Comparison of ENCODE assay signal across 8 cellular contexts in the genomic region with DNA sequence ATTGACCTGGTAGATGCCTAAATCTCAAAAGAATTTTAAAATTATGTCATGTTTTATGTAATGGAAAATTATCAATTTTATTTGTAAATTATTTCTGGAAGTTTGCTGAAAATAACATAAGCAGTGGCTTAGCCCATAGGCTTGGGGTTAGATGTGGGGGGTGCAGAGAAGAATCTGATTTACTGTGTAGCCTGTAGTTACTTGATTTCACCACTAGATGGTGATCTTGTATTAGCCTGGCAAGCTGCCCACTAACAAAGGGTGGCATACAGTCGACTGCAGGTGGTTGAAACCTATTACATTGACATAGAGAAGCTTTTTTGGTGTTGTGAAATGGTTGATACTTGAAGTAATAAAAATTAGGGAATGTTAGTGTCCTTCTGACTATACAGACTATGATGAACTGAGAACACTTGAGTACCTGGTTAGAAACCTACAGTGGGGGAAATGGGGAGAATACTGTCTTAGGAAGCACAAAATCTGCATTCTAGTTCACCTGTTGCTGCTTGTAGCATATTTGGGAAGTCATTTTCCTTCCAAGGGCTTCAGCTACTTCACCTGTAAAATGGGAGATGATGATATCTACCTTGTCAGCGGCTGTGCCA.
A peak's percentile ranks its signal among the peaks of the same experiment; 100 is the strongest.
DNase-seq lines count a peak whose midpoint lies in the region; ATAC-seq and TF ChIP-seq lines count a peak whose summit lies in the region.

No MANE protein-coding gene starts in this region.

- ATAC-seq in GM21825 (IDR thresholded peaks at IDR 0.05; ENCODE audit: unreplicated experiment) (peak; percentile 95), gastrocnemius medialis (peak in 1 of 2 donors; percentile 77)

- TF ChIP-seq CTCF in gastrocnemius medialis (IDR thresholded peaks at IDR 0.05 in 4 of 5, conservative IDR thresholded peaks at IDR 0.05 in 1 of 5), result peak; percentile 65 to 82 (median 72)

- no peak overlapping the region for H3K27ac ChIP-seq in gastrocnemius medialis

- DNase-seq in activated naive CD4-positive, alpha-beta T cell treated with Interleukin-2 at 50 U/mL for 16 hours, result peak; percentile 2
- no peak for DNase-seq in activated naive CD4-positive, alpha-beta T cell treated with anti-CD3 and anti-CD28 coated beads, Interleukin-2, amount 50 U/mL, for 16 hours
- peak in 42 of 76 experiments; percentile 0 to 59 (median 22) for DNase-seq in HUDEP-2 (lab: John Stamatoyannopoulos, UW; ENCODE audit: unreplicated experiment in 76 of 76)
- DNase-seq in NOMO-1 (lab: John Stamatoyannopoulos, UW; ENCODE audit: unreplicated experiment in 2 of 2), result peak; percentile 33 to 57
- peak; percentile 53 for DNase-seq in amniotic epithelial cell (ENCODE audit: low read depth)
- DNase-seq in hepatic stellate cell (ENCODE audit: low spot score), result peak; percentile 30
- DNase-seq in gastrocnemius medialis, result peak in 1 of 2 donors; percentile 10

- no peak for TF ChIP-seq POLR2A in gastrocnemius medialis (IDR thresholded peaks at IDR 0.05)

- no peaks in the 10 kb centered on the region for H3K36me3 ChIP-seq in gastrocnemius medialis

- in situ Hi-C loops in gastrocnemius medialis (cut with MboI; ENCODE audit: low sequenced_read_pairs in 4 of 4), result loop anchor here in 1 of 4 donors (10.0 kb wide), 1 partner anchor 1548 kb away; no protein-coding TSS in a partner anchor

- no peaks in the 10 kb centered on the region for H3K27me3 ChIP-seq in gastrocnemius medialis

- intact Hi-C loops in gastrocnemius medialis (cut with DNase I; ENCODE audit: low total_unique reads), result no loop called here

- no peak overlapping the region for H3K4me3 ChIP-seq in gastrocnemius medialis

- no peaks in the 10 kb centered on the region for H3K4me1 ChIP-seq in gastrocnemius medialis

- H3K9me3 ChIP-seq in gastrocnemius medialis, result no peaks in the 10 kb centered on the region
